Comparison of ENCODE assay signal across 11 cellular contexts in the genomic region with DNA sequence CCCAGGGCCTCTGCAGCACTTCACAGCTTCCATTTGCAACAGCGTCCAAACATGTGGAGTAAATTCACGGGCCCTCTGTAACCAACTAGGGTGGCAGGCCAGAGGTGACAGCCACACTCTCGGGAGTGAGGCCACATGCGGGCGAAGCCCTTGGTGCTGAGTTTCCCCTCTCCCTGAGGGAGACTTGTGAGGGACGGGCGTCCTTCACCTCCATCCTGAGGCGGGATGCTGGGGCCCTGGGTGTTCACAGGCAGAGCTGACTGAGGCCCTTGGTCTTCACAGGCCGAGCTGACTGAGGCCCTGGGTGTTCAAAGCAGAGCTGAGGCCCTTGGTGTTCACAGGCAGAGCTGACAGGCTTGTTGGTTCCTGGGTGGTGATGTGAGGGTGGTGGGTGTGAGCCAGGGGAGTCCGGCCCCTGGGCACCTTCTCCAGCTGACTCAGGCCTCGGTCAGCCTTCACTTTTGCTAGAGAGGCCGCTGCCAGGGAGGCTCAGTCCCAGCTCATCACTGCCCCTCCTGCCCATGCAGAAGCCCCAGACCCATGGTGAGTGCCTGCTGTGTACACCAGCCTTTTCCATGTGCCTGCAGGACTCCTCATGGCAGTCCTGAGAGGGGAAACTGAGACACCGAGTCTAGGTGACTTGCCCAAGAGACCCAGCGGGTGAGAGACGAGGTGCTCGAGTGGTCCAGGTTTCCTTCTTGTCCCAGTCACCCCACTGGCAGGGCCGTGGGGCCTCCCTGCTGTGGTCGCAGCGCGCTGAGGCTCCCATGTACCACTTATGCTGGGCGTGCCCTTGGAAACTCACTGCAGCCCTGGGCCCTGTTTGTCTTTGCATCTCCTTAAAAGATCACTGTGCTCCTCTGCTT. TPM values are rescaled to one million over a fixed set of nuclear protein-coding genes. Genes with fewer than 3 reads are reported as not detected.
DNase-seq lines count a peak whose midpoint lies in the region; ATAC-seq, FAIRE-seq and TF ChIP-seq lines count a peak whose summit lies in the region.
"Had no signal": no experiment of that assay in that cellular context is flagged by ENCODE, and none has a peak within 500 bp of the region (broad histone marks: within the 10 kb centered on the region; RNA-seq: fewer than 3 reads in every experiment).

No MANE protein-coding gene starts in this region.

- H3K14ac ChIP-seq in IMR-90 (replicated peaks; ENCODE audit: low read depth, low read length) = no peak overlapping the region

- DNase-seq in GM12891 (ENCODE audit: insufficient read length, low spot score) = no peak
- peak; percentile 6 for DNase-seq in IMR-90
- no peak for DNase-seq in right atrium auricular region (ENCODE audit: low spot score)
- no peak for DNase-seq in progenitor cell of endocrine pancreas (ENCODE audit: low spot score, unreplicated experiment)
- no peak for DNase-seq in CD8-positive, alpha-beta T cell
- DNase-seq in stimulated activated CD4-positive, alpha-beta T cell treated with anti-CD3 and anti-CD28 coated beads, Interleukin-4, amount 100 ng/mL, for 1 hour = no peak
- DNase-seq in H4 (ENCODE audit: low spot score) = no peak
- no peak for DNase-seq in amygdala (lab: John Stamatoyannopoulos, UW)

- H2BK120ac ChIP-seq in IMR-90 (ENCODE audit: low read depth, low read length) = no peak overlapping the region

- FAIRE-seq in GM12891 (lab: Jason Lieb, UNC) = peak; percentile 52

- H2AK9ac ChIP-seq in IMR-90 (replicated peaks; ENCODE audit: low read depth, low read length, poor library complexity) = peak overlapping the region; percentile 18

- no peak overlapping the region for H2BK15ac ChIP-seq in IMR-90 (ENCODE audit: low read depth, low read length)

- no peak overlapping the region for H3K56ac ChIP-seq in IMR-90 (ENCODE audit: extremely low read depth, insufficient read depth, low read length)

- peak overlapping the region; percentile 13; the same call in 1 of the 2 replicates for H3K4ac ChIP-seq in IMR-90 (ENCODE audit: low read depth, low read length)

- H3K4me3 ChIP-seq in IMR-90 (ENCODE audit: insufficient read depth, low read depth, low read length) (no peak overlapping the region), right atrium auricular region (no peak overlapping the region)
- H3K4me3 ChIP-seq in CD8-positive, alpha-beta T cell (ENCODE audit: low read depth, low read length) = no peak overlapping the region

- H3K9me3 ChIP-seq in IMR-90 (ENCODE audit: control insufficient read depth, insufficient read depth, low read length) (no peaks in the 10 kb centered on the region), right atrium auricular region (no peaks in the 10 kb centered on the region)
- H3K9me3 ChIP-seq in CD8-positive, alpha-beta T cell (ENCODE audit: low read length) = no peaks in the 10 kb centered on the region

- no peaks in the 10 kb centered on the region for H3K9me3 Mint-ChIP-seq in progenitor cell of endocrine pancreas (ENCODE audit: low read depth)
- no peaks in the 10 kb centered on the region for H3K9me3 Mint-ChIP-seq in CD8-positive, alpha-beta T cell
- H3K9me3 Mint-ChIP-seq: T-helper 2 cell treated with Interferon-gamma antibody and Interleukin-4, amounts not matched to agents 5 μg/mL and 100 μg/mL, for 36 hours had no signal

- no peak overlapping the region for H4K5ac ChIP-seq in IMR-90 (ENCODE audit: low read depth, low read length)

- H3K4me1 ChIP-seq in IMR-90 (ENCODE audit: control insufficient read depth, insufficient read depth, low read length) (peaks cover 37% of the 10 kb centered on the region), right atrium auricular region (peaks cover 0 to 83% of the 10 kb centered on the region in 2 donors)
- H3K4me1 ChIP-seq in CD8-positive, alpha-beta T cell (ENCODE audit: insufficient read depth, low read length) = peaks cover 13% of the 10 kb centered on the region

- H3K27ac ChIP-seq in IMR-90 (ENCODE audit: insufficient read depth, low read length) (peak overlapping the region; percentile 54; the same call in 1 of the 2 replicates), right atrium auricular region (peak overlapping the region; percentile 77 to 79)
- H3K27ac ChIP-seq in CD8-positive, alpha-beta T cell (ENCODE audit: low read depth, low read length) = no peak overlapping the region

- TF ChIP-seq POLR2A in GM12891 (IDR thresholded peaks at IDR 0.05; ENCODE audit: low read depth, low read length) (no peak), IMR-90 (IDR thresholded peaks at IDR 0.05; ENCODE audit: low read depth, low read length) (no peak)

- no peaks in the 10 kb centered on the region for H3K27me3 Mint-ChIP-seq in progenitor cell of endocrine pancreas
- H3K27me3 Mint-ChIP-seq in CD8-positive, alpha-beta T cell (ENCODE audit: low read depth) = no peaks in the 10 kb centered on the region
- H3K27me3 Mint-ChIP-seq: activated naive CD8-positive, alpha-beta T cell had no signal

- peaks cover 3% of the 10 kb centered on the region for H3K36me3 Mint-ChIP-seq in progenitor cell of endocrine pancreas (ENCODE audit: insufficient read depth)
- H3K36me3 Mint-ChIP-seq in CD8-positive, alpha-beta T cell = no peaks in the 10 kb centered on the region
- H3K36me3 Mint-ChIP-seq: activated naive CD8-positive, alpha-beta T cell; CD14-positive monocyte had no signal

- no TSS peak for BruUV-seq in IMR-90 (replicated peaks; lab: Mats Ljungman, UMichigan)

- no peak overlapping the region for H3K23ac ChIP-seq in IMR-90 (ENCODE audit: low read depth, low read length)

- no peak for TF ChIP-seq CTCF in IMR-90 (conservative IDR thresholded peaks at IDR 0.05; ENCODE audit: low read depth, low read length)
- no peak for TF ChIP-seq CTCF in right atrium auricular region (IDR thresholded peaks at IDR 0.05)
- TF ChIP-seq CTCF in progenitor cell of endocrine pancreas (IDR thresholded peaks at IDR 0.05; ENCODE audit: unreplicated experiment) = no peak
- no peak for TF ChIP-seq CTCF in CD8-positive, alpha-beta T cell (IDR thresholded peaks at IDR 0.05)

- CTCF ChIA-PET in IMR-90 (lab: Yijun Ruan, JAX) = no interaction called here
- CTCF ChIA-PET in CD8-positive, alpha-beta T cell (lab: Charles Lee) = interaction anchor here (1.4 to 2.0 kb wide), 3 partner anchors 28 to 52 kb away, joined by 4 to 10 read pairs (median 5); no protein-coding TSS in a partner anchor

- peak overlapping the region; percentile 34; the same call in 1 of the 2 replicates for H3K9ac ChIP-seq in IMR-90 (ENCODE audit: low read depth, low read length)

- in situ Hi-C loops in IMR-90 (cut with MboI; ENCODE audit: low sequenced_read_pairs) = no loop called here

- intact Hi-C loops in IMR-90 (cut with micrococcal nuclease) = no loop called here
- intact Hi-C loops in CD8-positive, alpha-beta T cell (cut with DNase I, micrococcal nuclease) = no loop called here

- ATAC-seq in IMR-90 (ENCODE audit: low read depth) = no peak
- no peak for ATAC-seq in CD8-positive, alpha-beta T cell

- H3K27me3 ChIP-seq in IMR-90 (ENCODE audit: control insufficient read depth, insufficient read depth, low read length) (no peaks in the 10 kb centered on the region), right atrium auricular region (no peaks in the 10 kb centered on the region)
- H3K27me3 ChIP-seq in CD8-positive, alpha-beta T cell (ENCODE audit: insufficient read depth, low read length) = no peaks in the 10 kb centered on the region

- H2BK20ac ChIP-seq in IMR-90 (ENCODE audit: low read depth, low read length) = no peak overlapping the region

- POLR2A ChIA-PET in IMR-90 (lab: Charles Lee; ENCODE audit: unreplicated experiment) = no interaction called here
- POLR2A ChIA-PET in CD8-positive, alpha-beta T cell (lab: Charles Lee) = no interaction called here

- H3K79me1 ChIP-seq in IMR-90 (ENCODE audit: low read depth in 1 of 2, low read length in 2 of 2) = peaks cover 10 to 59% of the 10 kb centered on the region in 2 experiments

- H3K27ac Mint-ChIP-seq in progenitor cell of endocrine pancreas = peak overlapping the region; percentile 52
- H3K27ac Mint-ChIP-seq in CD8-positive, alpha-beta T cell = no peak overlapping the region
- H3K27ac Mint-ChIP-seq: activated naive CD8-positive, alpha-beta T cell; CD14-positive monocyte; T-helper 2 cell treated with Interferon-gamma antibody and Interleukin-4, amounts not matched to agents 5 μg/mL and 100 μg/mL, for 36 hours had no signal

- H3K36me3 ChIP-seq in IMR-90 (ENCODE audit: control insufficient read depth, insufficient read depth, low read length) (peaks cover 37% of the 10 kb centered on the region; the same call in 1 of the 2 replicates), right atrium auricular region (peaks cover 11% of the 10 kb centered on the region)
- H3K36me3 ChIP-seq in CD8-positive, alpha-beta T cell (ENCODE audit: insufficient read depth, low read length) = no peaks in the 10 kb centered on the region

- dilution Hi-C loops in IMR-90 (cut with HindIII; ENCODE audit: low sequenced_read_pairs, unreplicated experiment) = no loop called here

- H4K8ac ChIP-seq in IMR-90 (ENCODE audit: low read depth in 2 of 2, low read length in 2 of 2) = 0 out of 4 replicates have a peak overlapping the region, but pooled peaks of 1 of the 2 experiments have one; percentile 5

- H4K91ac ChIP-seq in IMR-90 (ENCODE audit: insufficient read depth, low read depth, low read length) = no peak overlapping the region

- peaks cover 79% of the 10 kb centered on the region for H4K20me1 ChIP-seq in IMR-90 (ENCODE audit: insufficient read depth, low read length)

- 89% methylated on average over 9 of the region's 21 CpGs; no CpG with 5 or more reads in 1 of the 2 experiments for WGBS in IMR-90 (ENCODE audit: extremely low coverage in 2 of 2, insufficient read length in 1 of 2), 2 experiments

- TF ChIP-seq RAD21 in IMR-90 (IDR thresholded peaks at IDR 0.05; ENCODE audit: low read length) = no peak

- peak overlapping the region; percentile 7 for H2AFZ ChIP-seq in IMR-90 (replicated peaks; ENCODE audit: low read length, poor library complexity)

- no peak overlapping the region for H2BK5ac ChIP-seq in IMR-90 (ENCODE audit: low read depth, low read length, poor library complexity, severe bottlenecking)

- no peak overlapping the region for H3K4me3 Mint-ChIP-seq in progenitor cell of endocrine pancreas (ENCODE audit: low read depth)
- no peak overlapping the region for H3K4me3 Mint-ChIP-seq in CD8-positive, alpha-beta T cell
- H3K4me3 Mint-ChIP-seq: activated naive CD8-positive, alpha-beta T cell; CD14-positive monocyte; T-helper 2 cell treated with Interferon-gamma antibody and Interleukin-4, amounts not matched to agents 5 μg/mL and 100 μg/mL, for 36 hours had no signal

- H3K4me1 Mint-ChIP-seq in progenitor cell of endocrine pancreas (ENCODE audit: low read depth) = peaks cover 9% of the 10 kb centered on the region
- H3K4me1 Mint-ChIP-seq in CD8-positive, alpha-beta T cell (ENCODE audit: low read depth) = peaks cover 9% of the 10 kb centered on the region

- peaks cover 23% of the 10 kb centered on the region for H3K9me1 ChIP-seq in IMR-90 (ENCODE audit: insufficient read depth, low read length)

- peak overlapping the region; percentile 71; the same call in 1 of the 2 replicates for H2AK5ac ChIP-seq in IMR-90 (ENCODE audit: low read depth, low read length)

- peak overlapping the region; percentile 27; the same call in 1 of the 2 replicates for H3K4me2 ChIP-seq in IMR-90 (ENCODE audit: low read depth, low read length)

- H3K18ac ChIP-seq in IMR-90 (ENCODE audit: low read depth, low read length) = no peak overlapping the region; the same call in 1 of the 2 replicates

RNA-seq across cellular contexts. Expression of a gene that starts 8.5 kb away (rescaled TPM):
- polyA plus RNA-seq in GM12891 (2012; ENCODE audit: low read depth, missing spikeins) = 4.6 TPM
- total RNA-seq in IMR-90 (2012; rRNA removed) (9.7 TPM in 2 replicates), right atrium auricular region (100 to 1,000 TPM; 111 to 112 TPM), progenitor cell of endocrine pancreas (31.3 and 37.9 TPM in 2 replicates)
- polyA plus RNA-seq in IMR-90 (2012; rRNA removed) = 42.4 and 47.7 TPM in 2 replicates
- polyA plus RNA-seq in IMR-90 (2012; cell fraction: cytosol; rRNA removed) = 22.0 and 71.4 TPM in 2 replicates
- 50.6 and 96.4 TPM in 2 replicates for polyA plus RNA-seq in IMR-90 (2012; cell fraction: nucleus; rRNA removed; ENCODE audit: low replicate concordance)
- total RNA-seq in CD8-positive, alpha-beta T cell = 1 to 10 TPM; 1.2 to 1.8 TPM
- total RNA-seq in H4 (2014; rRNA removed; shearing (Covaris generic)) = 32.6 and 32.8 TPM in 2 replicates
